29 cellular contexts compared by ENCODE assay signal in genomic region chr5:160349249-160349965, GRCh38. TPM values are rescaled to one million over a fixed set of nuclear protein-coding genes. Genes with fewer than 3 reads are reported as not detected.
"Had no signal": no experiment of that assay in that cellular context is flagged by ENCODE, and none has a peak within 500 bp of the region (broad histone marks: within the 10 kb centered on the region; RNA-seq: fewer than 3 reads in every experiment).

No MANE protein-coding gene starts in this region.

- H3K27me3 Mint-ChIP-seq: stimulated activated naive CD8-positive, alpha-beta T cell treated with anti-CD3 and anti-CD28 coated beads, Interleukin-15, Interleukin-2, amounts not matched to agents 100 ng/mL and 50 ng/mL, for 24 hours; type B pancreatic cell had no signal

- H3K4me3 Mint-ChIP-seq: naive thymus-derived CD8-positive, alpha-beta T cell; natural killer cell treated with Interleukin-12 subunit alpha and Interleukin-12 subunit beta and Interleukin-15 and Interleukin-18, amount 100 ng/mL, for 72 hours; nephron progenitor cell; neural crest cell; stimulated activated effector memory CD8-positive, alpha-beta T cell treated with anti-CD3 and anti-CD28 coated beads, Interleukin-12 subunit alpha, Interleukin-12 subunit beta, amount 100 ng/mL, for 72 hours; stimulated activated naive B cell treated with anti-CD40 and anti-IgM and Interleukin-4, amounts not matched to agents 10 μg/mL and 1 μg/mL and 100 μg/mL, for 72 hours; stimulated activated naive CD8-positive, alpha-beta T cell treated with anti-CD3 and anti-CD28 coated beads, Interleukin-15, Interleukin-2, amounts not matched to agents 100 ng/mL and 50 ng/mL, for 24 hours; type B pancreatic cell had no signal

- H3K4me3 ChIP-seq: ovary, psoas muscle, right lobe of liver, sigmoid colon, stomach, thoracic aorta, thyroid gland, tibial nerve, upper lobe of right lung, uterus had no signal

- H3K4me1 Mint-ChIP-seq: stimulated activated effector memory CD8-positive, alpha-beta T cell treated with anti-CD3 and anti-CD28 coated beads, Interleukin-12 subunit alpha, Interleukin-12 subunit beta, amount 100 ng/mL, for 72 hours had no signal

- H3K4me1 ChIP-seq: right lobe of liver, uterus had no signal

- H3K27ac Mint-ChIP-seq: natural killer cell treated with Interleukin-12 subunit alpha and Interleukin-12 subunit beta and Interleukin-15 and Interleukin-18, amount 100 ng/mL, for 72 hours; nephron progenitor cell; progenitor cell of endocrine pancreas; stimulated activated effector memory CD8-positive, alpha-beta T cell treated with anti-CD3 and anti-CD28 coated beads, Interleukin-12 subunit alpha, Interleukin-12 subunit beta, amount 100 ng/mL, for 72 hours; stimulated activated naive B cell treated with anti-CD40 and anti-IgM and Interleukin-4, amounts not matched to agents 10 μg/mL and 1 μg/mL and 100 μg/mL, for 72 hours; stimulated activated naive CD8-positive, alpha-beta T cell treated with anti-CD3 and anti-CD28 coated beads, Interleukin-15, Interleukin-2, amounts not matched to agents 100 ng/mL and 50 ng/mL, for 24 hours; type B pancreatic cell had no signal

- H3K36me3 Mint-ChIP-seq: naive thymus-derived CD8-positive, alpha-beta T cell; natural killer cell treated with Interleukin-12 subunit alpha and Interleukin-12 subunit beta and Interleukin-15 and Interleukin-18, amount 100 ng/mL, for 72 hours; stimulated activated effector memory CD8-positive, alpha-beta T cell treated with anti-CD3 and anti-CD28 coated beads, Interleukin-12 subunit alpha, Interleukin-12 subunit beta, amount 100 ng/mL, for 72 hours; stimulated activated naive B cell treated with anti-CD40 and anti-IgM and Interleukin-4, amounts not matched to agents 10 μg/mL and 1 μg/mL and 100 μg/mL, for 72 hours; type B pancreatic cell had no signal

- H3K36me3 ChIP-seq: ovary, right lobe of liver, thyroid gland, upper lobe of right lung, uterus had no signal

- H2AFZ ChIP-seq: parathyroid adenoma had no signal

- H3K79me2 ChIP-seq: parathyroid adenoma had no signal

- H3K9ac ChIP-seq: parathyroid adenoma had no signal

- H3K9me3 ChIP-seq: ovary, psoas muscle, right lobe of liver, sigmoid colon, stomach, thoracic aorta, thyroid gland, tibial nerve, upper lobe of right lung, uterus had no signal

- H3K27me3 ChIP-seq: ovary, right lobe of liver, sigmoid colon, thyroid gland, tibial nerve, upper lobe of right lung, uterus had no signal

- ATAC-seq: naive thymus-derived CD8-positive, alpha-beta T cell; psoas muscle; right lobe of liver; stimulated activated effector memory CD8-positive, alpha-beta T cell treated with anti-CD3 and anti-CD28 coated beads, Interleukin-12 subunit alpha, Interleukin-12 subunit beta, amount 100 ng/mL, for 72 hours; stimulated activated naive B cell treated with anti-CD40 and anti-IgM and Interleukin-4, amounts not matched to agents 10 μg/mL and 1 μg/mL and 100 μg/mL, for 72 hours; upper lobe of right lung had no signal

- DNase-seq: naive thymus-derived CD8-positive, alpha-beta T cell; nephron progenitor cell; occipital lobe; ovary; psoas muscle; right cardiac atrium; right lobe of liver; small intestine; stimulated activated CD4-positive, alpha-beta T cell treated with anti-CD3 and anti-CD28 coated beads, Interleukin-15, amount 100 ng/mL, for 24 hours; stimulated activated CD4-positive, alpha-beta T cell treated with anti-CD3 and anti-CD28 coated beads, Interleukin-2, amount 100 ng/mL, for 24 hours; stimulated activated CD4-positive, alpha-beta T cell treated with anti-CD3 and anti-CD28 coated beads, Interleukin-2, amount 100 ng/mL, for 48 hours; stimulated activated CD4-positive, alpha-beta T cell treated with anti-CD3 and anti-CD28 coated beads, Interleukin-4, amount 100 ng/mL, for 24 hours; stimulated activated naive B cell treated with anti-CD40 and anti-IgM and Interleukin-4, amounts not matched to agents 10 μg/mL and 1 μg/mL and 100 μg/mL, for 72 hours; stimulated activated naive CD4-positive, alpha-beta T cell treated with Interleukin-2 at 50 U/mL for 16 hours; stomach; thyroid gland; upper lobe of right lung; uterus had no signal

- H3K27ac ChIP-seq: ovary, parathyroid adenoma, psoas muscle, right lobe of liver, sigmoid colon, stomach, thoracic aorta, thyroid gland, tibial nerve, upper lobe of right lung, uterus had no signal

- H3K9me3 Mint-ChIP-seq: naive thymus-derived CD8-positive, alpha-beta T cell; natural killer cell treated with Interleukin-12 subunit alpha and Interleukin-12 subunit beta and Interleukin-15 and Interleukin-18, amount 100 ng/mL, for 72 hours; nephron progenitor cell; neural crest cell; stimulated activated effector memory CD8-positive, alpha-beta T cell treated with anti-CD3 and anti-CD28 coated beads, Interleukin-12 subunit alpha, Interleukin-12 subunit beta, amount 100 ng/mL, for 72 hours; stimulated activated naive B cell treated with anti-CD40 and anti-IgM and Interleukin-4, amounts not matched to agents 10 μg/mL and 1 μg/mL and 100 μg/mL, for 72 hours; stimulated activated naive CD8-positive, alpha-beta T cell treated with anti-CD3 and anti-CD28 coated beads, Interleukin-15, Interleukin-2, amounts not matched to agents 100 ng/mL and 50 ng/mL, for 24 hours; type B pancreatic cell had no signal

RNA-seq across cellular contexts. Expression of gene C1QTNF2, which starts 21.0 kb away (rescaled TPM):
- total RNA-seq: naive thymus-derived CD8-positive, alpha-beta T cell; natural killer cell treated with Interleukin-12 subunit alpha and Interleukin-12 subunit beta and Interleukin-15 and Interleukin-18, amount 100 ng/mL, for 72 hours; renal cortical epithelial cell had no signal
- polyA plus RNA-seq: naive thymus-derived CD8-positive, alpha-beta T cell had no signal

RNA-seq across cellular contexts. Expression of gene CCNJL, which starts 37.0 kb away (rescaled TPM):
- total RNA-seq: naive thymus-derived CD8-positive, alpha-beta T cell had no signal
- polyA plus RNA-seq: naive thymus-derived CD8-positive, alpha-beta T cell had no signal
